1 cellular context compared by ENCODE assay signal in genomic region chr1:197685785-197686184, GRCh38.
TF ChIP-seq lines count a peak whose summit lies in the region.

No MANE protein-coding gene starts in this region.

TF ChIP-seq in IMR-90, 13 proteins besides CTCF, POLR2A, EP300 and RAD21 (continued from another document):
- TF ChIP-seq USF2 (IDR thresholded peaks at IDR 0.05; ENCODE audit: low read depth, low read length) (no peak), MXI1 (IDR thresholded peaks at IDR 0.05; ENCODE audit: borderline replicate concordance, low read depth, low read length) (no peak), NFE2L2 (IDR thresholded peaks at IDR 0.05; ENCODE audit: low read depth, low read length) (no peak), RFX5 (IDR thresholded peaks at IDR 0.05; ENCODE audit: low read depth, low read length) (no peak), CEBPB (IDR thresholded peaks at IDR 0.05; ENCODE audit: low read depth, low read length) (no peak)
